8 cellular contexts compared by ENCODE assay signal in genomic region chr7:101814996-101815825, GRCh38. TPM values are rescaled to one million over a fixed set of nuclear protein-coding genes. Genes with fewer than 3 reads are reported as not detected.
DNase-seq lines count a peak whose midpoint lies in the region; ATAC-seq and TF ChIP-seq lines count a peak whose summit lies in the region.

No MANE protein-coding gene starts in this region.

- no peaks in the 10 kb centered on the region for H3K9me3 Mint-ChIP-seq in activated T-helper 17 cell treated with anti-CD3 and anti-CD28 coated beads, Interleukin-2, amount 50 U/mL, for 72 hours
- H3K9me3 Mint-ChIP-seq in type B pancreatic cell: no peaks in the 10 kb centered on the region

- peak overlapping the region; percentile 9 to 92 (median 84) for H3K27ac ChIP-seq in gastroesophageal sphincter
- H3K27ac ChIP-seq in osteoblast (ENCODE audit: low read depth, low read length): peak overlapping the region; percentile 60

- H3K4me1 ChIP-seq in gastroesophageal sphincter (peaks cover 0 to 46% (median 12%) of the 10 kb centered on the region in 3 donors), osteoblast (ENCODE audit: insufficient read depth, low read length) (peaks cover 24% of the 10 kb centered on the region)

- no peaks in the 10 kb centered on the region for H3K9me3 ChIP-seq in gastroesophageal sphincter
- no peaks in the 10 kb centered on the region for H3K9me3 ChIP-seq in osteoblast (ENCODE audit: low read depth, low read length)

- H3K27me3 ChIP-seq in gastroesophageal sphincter: no peaks in the 10 kb centered on the region
- peaks cover 6% of the 10 kb centered on the region for H3K27me3 ChIP-seq in osteoblast (ENCODE audit: insufficient read depth, low read length)

- DNase-seq in NCI-H2227 (lab: John Stamatoyannopoulos, UW; ENCODE audit: unreplicated experiment): peak; percentile 84
- DNase-seq in NCI-H2227 treated with DMSO at 0.1 percent for 48 hours (lab: John Stamatoyannopoulos, UW): no peak
- peak; percentile 55 for DNase-seq in NOMO-1 treated with DMSO at 0.1 percent for 48 hours (lab: John Stamatoyannopoulos, UW; ENCODE audit: unreplicated experiment)
- no peak for DNase-seq in osteoblast (ENCODE audit: insufficient read length, low spot score, missing footprints)
- DNase-seq in type B pancreatic cell (ENCODE audit: extremely low spot score, unreplicated experiment): peak; percentile 81

- TF ChIP-seq CTCF in gastroesophageal sphincter (IDR thresholded peaks at IDR 0.05) (peak in 2 of 4 experiments; percentile 31 to 71), osteoblast (IDR thresholded peaks at IDR 0.05; ENCODE audit: extremely low read depth, low read depth, low read length) (peak; percentile 17), type B pancreatic cell (conservative IDR thresholded peaks at IDR 0.05) (peak; percentile 72)

- TF ChIP-seq POLR2A in gastroesophageal sphincter (IDR thresholded peaks at IDR 0.05): no peak

- H3K36me3 ChIP-seq in gastroesophageal sphincter (no peaks in the 10 kb centered on the region), osteoblast (ENCODE audit: insufficient read depth, low read length) (no peaks in the 10 kb centered on the region)

- peak overlapping the region; percentile 73 for H2AFZ ChIP-seq in osteoblast (ENCODE audit: low read length)

- ATAC-seq in HG02884 (IDR thresholded peaks at IDR 0.05; ENCODE audit: unreplicated experiment) (peak; percentile 36), gastroesophageal sphincter (peak; percentile 63)
- ATAC-seq in activated T-helper 17 cell treated with anti-CD3 and anti-CD28 coated beads, Interleukin-2, amount 50 U/mL, for 72 hours (replicated peaks): peak; percentile 44

- no peak for TF ChIP-seq EP300 in gastroesophageal sphincter (IDR thresholded peaks at IDR 0.05)

- peak overlapping the region; percentile 63 for H3K27ac Mint-ChIP-seq in activated T-helper 17 cell treated with anti-CD3 and anti-CD28 coated beads, Interleukin-2, amount 50 U/mL, for 72 hours
- H3K27ac Mint-ChIP-seq in type B pancreatic cell: peak overlapping the region; percentile 87

- H3K79me2 ChIP-seq in osteoblast (ENCODE audit: insufficient read depth, low read length): peaks cover 31% of the 10 kb centered on the region

- H3K4me3 Mint-ChIP-seq in activated T-helper 17 cell treated with anti-CD3 and anti-CD28 coated beads, Interleukin-2, amount 50 U/mL, for 72 hours: peak overlapping the region; percentile 89
- peak overlapping the region; percentile 91 for H3K4me3 Mint-ChIP-seq in type B pancreatic cell

- 0% methylated on average over 12 to 14 of the region's 89 CpGs for WGBS in gastroesophageal sphincter (ENCODE audit: low coverage in 1 of 2), 2 donors

- H3K27me3 Mint-ChIP-seq in activated T-helper 17 cell treated with anti-CD3 and anti-CD28 coated beads, Interleukin-2, amount 50 U/mL, for 72 hours: no peaks in the 10 kb centered on the region
- peaks cover 41% of the 10 kb centered on the region for H3K27me3 Mint-ChIP-seq in type B pancreatic cell

- no peaks in the 10 kb centered on the region for H3K36me3 Mint-ChIP-seq in activated T-helper 17 cell treated with anti-CD3 and anti-CD28 coated beads, Interleukin-2, amount 50 U/mL, for 72 hours (ENCODE audit: low read depth)
- no peaks in the 10 kb centered on the region for H3K36me3 Mint-ChIP-seq in type B pancreatic cell

- peak overlapping the region; percentile 100 for H3K4me2 ChIP-seq in osteoblast (ENCODE audit: insufficient read depth, low read length)

- peaks cover 5% of the 10 kb centered on the region for H3K4me1 Mint-ChIP-seq in activated T-helper 17 cell treated with anti-CD3 and anti-CD28 coated beads, Interleukin-2, amount 50 U/mL, for 72 hours
- H3K4me1 Mint-ChIP-seq in type B pancreatic cell (ENCODE audit: unreplicated experiment): peaks cover 25% of the 10 kb centered on the region

- peak overlapping the region; percentile 54 to 93 for H3K4me3 ChIP-seq in gastroesophageal sphincter
- H3K4me3 ChIP-seq in osteoblast (ENCODE audit: insufficient read depth, low read length): peak overlapping the region; percentile 77

- H4K20me1 ChIP-seq in osteoblast (ENCODE audit: insufficient read depth, low read length): peaks cover 25% of the 10 kb centered on the region

RNA-seq across cellular contexts. Expression of gene CUX1, which starts 2.2 kb away (rescaled TPM):
- total RNA-seq in activated T-helper 17 cell treated with anti-CD3 and anti-CD28 coated beads, Interleukin-2, amount 50 U/mL, for 72 hours: 10 to 100 TPM; 12.0 to 13.8 TPM
- total RNA-seq in gastroesophageal sphincter: 100 to 1,000 TPM in 2 of 4 donors, 10 to 100 TPM in 2; 84.4 to 134 (median 110) TPM
- 39.2 and 41.6 TPM in 2 replicates for total RNA-seq in osteoblast
- total RNA-seq in type B pancreatic cell (ENCODE audit: low replicate concordance): 76.4 and 79.2 TPM in 2 replicates

Comparison
In these comparisons a context has a peak if more than half of its experiments do, and no peak if none do; other contexts are left out.
1. DNase-seq: peak in NCI-H2227 (single experiment), NOMO-1 treated with DMSO at 0.1 percent for 48 hours (single experiment) and type B pancreatic cell (single experiment); none in NCI-H2227 treated with DMSO at 0.1 percent for 48 hours (single experiment) and osteoblast (single experiment).
2. Peak in every context shown above with its lines, with median percentiles within 50 percentile points of each other: ATAC-seq.